In the genomic region with DNA sequence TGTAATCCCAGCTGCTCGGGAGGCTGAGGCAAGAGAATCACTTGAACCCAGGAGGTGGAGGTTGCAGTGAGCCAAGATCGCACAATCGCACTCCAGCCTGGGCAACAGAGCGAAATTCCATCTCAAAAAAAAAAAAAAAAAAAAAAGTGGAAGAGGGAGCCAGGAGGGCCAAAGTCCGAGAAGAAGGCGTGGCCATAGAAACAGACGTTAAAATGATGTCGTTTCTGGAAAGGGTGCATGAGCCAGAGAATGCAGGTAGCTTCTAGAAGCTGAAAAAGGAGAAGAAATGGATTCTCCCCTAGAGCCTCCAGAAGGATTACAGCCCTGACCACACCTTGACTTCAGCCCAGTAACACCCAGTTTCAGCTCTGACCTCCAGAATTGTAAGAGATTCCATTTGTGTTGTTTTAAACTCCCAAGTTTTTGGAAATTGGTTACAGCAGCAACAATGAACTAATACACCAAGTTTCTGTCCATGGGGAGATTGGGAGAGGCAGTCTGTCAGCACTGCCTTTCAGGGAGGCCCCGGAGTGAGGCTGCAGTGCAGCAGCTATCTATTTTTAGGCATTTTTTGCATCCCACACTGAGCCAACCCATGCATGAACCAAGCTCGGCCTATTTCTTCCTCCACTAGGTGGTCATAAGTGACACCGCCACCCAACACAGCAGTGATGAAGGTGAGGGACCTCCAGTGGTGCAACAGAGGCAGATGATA, we compare ENCODE assay signal across 16 cellular contexts.
"Had no signal": no experiment of that assay in that cellular context is flagged by ENCODE, and none has a peak within 500 bp of the region (broad histone marks: within the 10 kb centered on the region; RNA-seq: fewer than 3 reads in every experiment).

No MANE protein-coding gene starts in this region.

- H3K9me3 ChIP-seq: esophagus squamous epithelium, left lung, right atrium auricular region, upper lobe of left lung had no signal

- H3K27ac ChIP-seq: esophagus squamous epithelium, left lung, right atrium auricular region, upper lobe of left lung had no signal

- H3K27me3 ChIP-seq: esophagus squamous epithelium, left lung, right atrium auricular region, upper lobe of left lung had no signal

- ATAC-seq: activated T-cell treated with anti-CD3 and anti-CD28 coated beads, Interleukin-2, amount 50 U/mL, for 72 hours; left lung; naive thymus-derived CD4-positive, alpha-beta T cell had no signal

- H3K36me3 ChIP-seq: esophagus squamous epithelium, left lung, right atrium auricular region, upper lobe of left lung had no signal

- DNase-seq: activated CD4-positive, alpha-beta memory T cell treated with anti-CD3 and anti-CD28 coated beads, Interleukin-2, amount 10 ng/mL, durations not matched to agents 7 days and 5 days; activated CD4-positive, alpha-beta T cell treated with anti-CD3 and anti-CD28 coated beads for 1 hour; activated CD8-positive, alpha-beta memory T cell treated with anti-CD3 and anti-CD28 coated beads, Interleukin-2, amount 50 U/mL, for 4 hours; activated naive CD4-positive, alpha-beta T cell; activated T-cell treated with anti-CD3 and anti-CD28 coated beads, Interleukin-2, amount 50 U/mL, for 72 hours; esophagus squamous epithelium; foreskin fibroblast; mesendoderm; naive thymus-derived CD4-positive, alpha-beta T cell; stimulated activated CD4-positive, alpha-beta T cell treated with anti-CD3 and anti-CD28 coated beads, Interleukin-2, amount 100 ng/mL, for 24 hours; stimulated activated naive CD4-positive, alpha-beta T cell; substantia nigra; SW 1271; upper lobe of left lung had no signal

- H3K4me1 ChIP-seq: esophagus squamous epithelium, left lung, right atrium auricular region, upper lobe of left lung had no signal

- H3K4me3 ChIP-seq: esophagus squamous epithelium, left lung, right atrium auricular region, upper lobe of left lung had no signal
